In the genomic region with DNA sequence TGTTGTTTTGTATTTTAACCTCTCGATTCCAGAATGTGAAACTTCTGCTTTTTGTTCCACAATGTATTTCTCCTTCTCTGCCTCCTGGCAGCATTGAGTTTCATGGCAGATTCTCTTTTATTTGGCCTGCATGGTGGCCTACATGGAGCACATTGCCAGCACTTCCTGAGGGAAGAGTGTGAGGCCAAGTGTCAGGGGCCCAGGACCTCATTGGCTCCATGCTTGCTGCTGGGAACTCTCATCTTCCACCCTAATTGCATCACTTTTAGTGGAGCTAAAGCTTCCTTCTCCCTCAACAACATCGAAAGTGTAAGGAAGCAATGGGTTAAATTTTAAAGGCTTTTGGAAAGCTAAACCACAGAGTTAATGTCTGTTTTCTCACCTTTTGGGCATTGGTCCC, we compare ENCODE assay signal across 3 cellular contexts.
TF ChIP-seq lines count a peak whose summit lies in the region.

No MANE protein-coding gene starts in this region.

TF ChIP-seq in liver, 16 proteins besides CTCF, POLR2A, EP300 and RAD21:
- TF ChIP-seq FOXA2 (IDR thresholded peaks at IDR 0.05) (no peak), NR2F2 (IDR thresholded peaks at IDR 0.05) (no peak), RXRA (IDR thresholded peaks at IDR 0.05) (no peak), HNF4A (conservative IDR thresholded peaks at IDR 0.05) (no peak), TAF1 (conservative IDR thresholded peaks at IDR 0.05) (no peak), GABPA (IDR thresholded peaks at IDR 0.05 in 1 of 2, conservative IDR thresholded peaks at IDR 0.05 in 1 of 2) (no peak), SP1 (IDR thresholded peaks at IDR 0.05) (no peak), YY1 (IDR thresholded peaks at IDR 0.05) (no peak)
- TF ChIP-seq, protein P1, sequence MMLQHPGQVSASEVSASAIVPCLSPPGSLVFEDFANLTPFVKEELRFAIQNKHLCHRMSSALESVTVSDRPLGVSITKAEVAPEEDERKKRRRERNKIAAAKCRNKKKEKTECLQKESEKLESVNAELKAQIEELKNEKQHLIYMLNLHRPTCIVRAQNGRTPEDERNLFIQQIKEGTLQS (IDR thresholded peaks at IDR 0.05), result no peak
- TF ChIP-seq, protein P2, sequence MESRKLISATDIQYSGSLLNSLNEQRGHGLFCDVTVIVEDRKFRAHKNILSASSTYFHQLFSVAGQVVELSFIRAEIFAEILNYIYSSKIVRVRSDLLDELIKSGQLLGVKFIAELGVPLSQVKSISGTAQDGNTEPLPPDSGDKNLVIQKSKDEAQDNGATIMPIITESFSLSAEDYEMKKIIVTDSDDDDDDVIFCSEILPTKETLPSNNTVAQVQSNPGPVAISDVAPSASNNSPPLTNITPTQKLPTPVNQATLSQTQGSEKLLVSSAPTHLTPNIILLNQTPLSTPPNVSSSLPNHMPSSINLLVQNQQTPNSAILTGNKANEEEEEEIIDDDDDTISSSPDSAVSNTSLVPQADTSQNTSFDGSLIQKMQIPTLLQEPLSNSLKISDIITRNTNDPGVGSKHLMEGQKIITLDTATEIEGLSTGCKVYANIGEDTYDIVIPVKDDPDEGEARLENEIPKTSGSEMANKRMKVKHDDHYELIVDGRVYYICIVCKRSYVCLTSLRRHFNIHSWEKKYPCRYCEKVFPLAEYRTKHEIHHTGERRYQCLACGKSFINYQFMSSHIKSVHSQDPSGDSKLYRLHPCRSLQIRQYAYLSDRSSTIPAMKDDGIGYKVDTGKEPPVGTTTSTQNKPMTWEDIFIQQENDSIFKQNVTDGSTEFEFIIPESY (IDR thresholded peaks at IDR 0.05), result no peak
- TF ChIP-seq, protein P3, sequence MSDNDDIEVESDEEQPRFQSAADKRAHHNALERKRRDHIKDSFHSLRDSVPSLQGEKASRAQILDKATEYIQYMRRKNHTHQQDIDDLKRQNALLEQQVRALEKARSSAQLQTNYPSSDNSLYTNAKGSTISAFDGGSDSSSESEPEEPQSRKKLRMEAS (IDR thresholded peaks at IDR 0.05), result no peak
- TF ChIP-seq, protein P4, sequence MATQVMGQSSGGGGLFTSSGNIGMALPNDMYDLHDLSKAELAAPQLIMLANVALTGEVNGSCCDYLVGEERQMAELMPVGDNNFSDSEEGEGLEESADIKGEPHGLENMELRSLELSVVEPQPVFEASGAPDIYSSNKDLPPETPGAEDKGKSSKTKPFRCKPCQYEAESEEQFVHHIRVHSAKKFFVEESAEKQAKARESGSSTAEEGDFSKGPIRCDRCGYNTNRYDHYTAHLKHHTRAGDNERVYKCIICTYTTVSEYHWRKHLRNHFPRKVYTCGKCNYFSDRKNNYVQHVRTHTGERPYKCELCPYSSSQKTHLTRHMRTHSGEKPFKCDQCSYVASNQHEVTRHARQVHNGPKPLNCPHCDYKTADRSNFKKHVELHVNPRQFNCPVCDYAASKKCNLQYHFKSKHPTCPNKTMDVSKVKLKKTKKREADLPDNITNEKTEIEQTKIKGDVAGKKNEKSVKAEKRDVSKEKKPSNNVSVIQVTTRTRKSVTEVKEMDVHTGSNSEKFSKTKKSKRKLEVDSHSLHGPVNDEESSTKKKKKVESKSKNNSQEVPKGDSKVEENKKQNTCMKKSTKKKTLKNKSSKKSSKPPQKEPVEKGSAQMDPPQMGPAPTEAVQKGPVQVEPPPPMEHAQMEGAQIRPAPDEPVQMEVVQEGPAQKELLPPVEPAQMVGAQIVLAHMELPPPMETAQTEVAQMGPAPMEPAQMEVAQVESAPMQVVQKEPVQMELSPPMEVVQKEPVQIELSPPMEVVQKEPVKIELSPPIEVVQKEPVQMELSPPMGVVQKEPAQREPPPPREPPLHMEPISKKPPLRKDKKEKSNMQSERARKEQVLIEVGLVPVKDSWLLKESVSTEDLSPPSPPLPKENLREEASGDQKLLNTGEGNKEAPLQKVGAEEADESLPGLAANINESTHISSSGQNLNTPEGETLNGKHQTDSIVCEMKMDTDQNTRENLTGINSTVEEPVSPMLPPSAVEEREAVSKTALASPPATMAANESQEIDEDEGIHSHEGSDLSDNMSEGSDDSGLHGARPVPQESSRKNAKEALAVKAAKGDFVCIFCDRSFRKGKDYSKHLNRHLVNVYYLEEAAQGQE (IDR thresholded peaks at IDR 0.05), result no peak

TF ChIP-seq in HepG2, 621 proteins besides CTCF, POLR2A, EP300 and RAD21:
- TF ChIP-seq MED8 (CRISPR knock-in tag; IDR thresholded peaks at IDR 0.05; ENCODE audit: insufficient replicate concordance) (no peak), NR2C2 (CRISPR knock-in tag; IDR thresholded peaks at IDR 0.05; ENCODE audit: borderline replicate concordance) (no peak), GPN1 (CRISPR knock-in tag; IDR thresholded peaks at IDR 0.05; ENCODE audit: borderline replicate concordance) (no peak), ZNF432 (CRISPR knock-in tag; IDR thresholded peaks at IDR 0.05; ENCODE audit: borderline replicate concordance) (no peak), ZNF136 (CRISPR knock-in tag; IDR thresholded peaks at IDR 0.05; ENCODE audit: low read depth) (no peak)
- TF ChIP-seq, protein P5, sequence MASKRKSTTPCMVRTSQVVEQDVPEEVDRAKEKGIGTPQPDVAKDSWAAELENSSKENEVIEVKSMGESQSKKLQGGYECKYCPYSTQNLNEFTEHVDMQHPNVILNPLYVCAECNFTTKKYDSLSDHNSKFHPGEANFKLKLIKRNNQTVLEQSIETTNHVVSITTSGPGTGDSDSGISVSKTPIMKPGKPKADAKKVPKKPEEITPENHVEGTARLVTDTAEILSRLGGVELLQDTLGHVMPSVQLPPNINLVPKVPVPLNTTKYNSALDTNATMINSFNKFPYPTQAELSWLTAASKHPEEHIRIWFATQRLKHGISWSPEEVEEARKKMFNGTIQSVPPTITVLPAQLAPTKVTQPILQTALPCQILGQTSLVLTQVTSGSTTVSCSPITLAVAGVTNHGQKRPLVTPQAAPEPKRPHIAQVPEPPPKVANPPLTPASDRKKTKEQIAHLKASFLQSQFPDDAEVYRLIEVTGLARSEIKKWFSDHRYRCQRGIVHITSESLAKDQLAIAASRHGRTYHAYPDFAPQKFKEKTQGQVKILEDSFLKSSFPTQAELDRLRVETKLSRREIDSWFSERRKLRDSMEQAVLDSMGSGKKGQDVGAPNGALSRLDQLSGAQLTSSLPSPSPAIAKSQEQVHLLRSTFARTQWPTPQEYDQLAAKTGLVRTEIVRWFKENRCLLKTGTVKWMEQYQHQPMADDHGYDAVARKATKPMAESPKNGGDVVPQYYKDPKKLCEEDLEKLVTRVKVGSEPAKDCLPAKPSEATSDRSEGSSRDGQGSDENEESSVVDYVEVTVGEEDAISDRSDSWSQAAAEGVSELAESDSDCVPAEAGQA (IDR thresholded peaks at IDR 0.05; ENCODE audit: low read depth), result no peak
- TF ChIP-seq, protein P5 (CRISPR knock-in tag; IDR thresholded peaks at IDR 0.05; ENCODE audit: borderline replicate concordance), result no peak
- TF ChIP-seq, protein P6, sequence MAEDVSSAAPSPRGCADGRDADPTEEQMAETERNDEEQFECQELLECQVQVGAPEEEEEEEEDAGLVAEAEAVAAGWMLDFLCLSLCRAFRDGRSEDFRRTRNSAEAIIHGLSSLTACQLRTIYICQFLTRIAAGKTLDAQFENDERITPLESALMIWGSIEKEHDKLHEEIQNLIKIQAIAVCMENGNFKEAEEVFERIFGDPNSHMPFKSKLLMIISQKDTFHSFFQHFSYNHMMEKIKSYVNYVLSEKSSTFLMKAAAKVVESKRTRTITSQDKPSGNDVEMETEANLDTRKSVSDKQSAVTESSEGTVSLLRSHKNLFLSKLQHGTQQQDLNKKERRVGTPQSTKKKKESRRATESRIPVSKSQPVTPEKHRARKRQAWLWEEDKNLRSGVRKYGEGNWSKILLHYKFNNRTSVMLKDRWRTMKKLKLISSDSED (CRISPR knock-in tag; IDR thresholded peaks at IDR 0.05), result no peak
- TF ChIP-seq, protein P7, sequence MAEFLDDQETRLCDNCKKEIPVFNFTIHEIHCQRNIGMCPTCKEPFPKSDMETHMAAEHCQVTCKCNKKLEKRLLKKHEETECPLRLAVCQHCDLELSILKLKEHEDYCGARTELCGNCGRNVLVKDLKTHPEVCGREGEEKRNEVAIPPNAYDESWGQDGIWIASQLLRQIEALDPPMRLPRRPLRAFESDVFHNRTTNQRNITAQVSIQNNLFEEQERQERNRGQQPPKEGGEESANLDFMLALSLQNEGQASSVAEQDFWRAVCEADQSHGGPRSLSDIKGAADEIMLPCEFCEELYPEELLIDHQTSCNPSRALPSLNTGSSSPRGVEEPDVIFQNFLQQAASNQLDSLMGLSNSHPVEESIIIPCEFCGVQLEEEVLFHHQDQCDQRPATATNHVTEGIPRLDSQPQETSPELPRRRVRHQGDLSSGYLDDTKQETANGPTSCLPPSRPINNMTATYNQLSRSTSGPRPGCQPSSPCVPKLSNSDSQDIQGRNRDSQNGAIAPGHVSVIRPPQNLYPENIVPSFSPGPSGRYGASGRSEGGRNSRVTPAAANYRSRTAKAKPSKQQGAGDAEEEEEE (CRISPR knock-in tag; IDR thresholded peaks at IDR 0.05; ENCODE audit: borderline replicate concordance), result no peak

TF ChIP-seq in HEK293T, 16 proteins besides CTCF, POLR2A, EP300 and RAD21:
- TF ChIP-seq ZNF384 (IDR thresholded peaks at IDR 0.05) (no peak), SP1 (IDR thresholded peaks at IDR 0.05) (no peak), BHLHE40 (IDR thresholded peaks at IDR 0.05; ENCODE audit: borderline replicate concordance) (no peak), TARDBP (IDR thresholded peaks at IDR 0.05) (no peak)
- TF ChIP-seq, protein P8, sequence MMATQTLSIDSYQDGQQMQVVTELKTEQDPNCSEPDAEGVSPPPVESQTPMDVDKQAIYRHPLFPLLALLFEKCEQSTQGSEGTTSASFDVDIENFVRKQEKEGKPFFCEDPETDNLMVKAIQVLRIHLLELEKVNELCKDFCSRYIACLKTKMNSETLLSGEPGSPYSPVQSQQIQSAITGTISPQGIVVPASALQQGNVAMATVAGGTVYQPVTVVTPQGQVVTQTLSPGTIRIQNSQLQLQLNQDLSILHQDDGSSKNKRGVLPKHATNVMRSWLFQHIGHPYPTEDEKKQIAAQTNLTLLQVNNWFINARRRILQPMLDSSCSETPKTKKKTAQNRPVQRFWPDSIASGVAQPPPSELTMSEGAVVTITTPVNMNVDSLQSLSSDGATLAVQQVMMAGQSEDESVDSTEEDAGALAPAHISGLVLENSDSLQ (IDR thresholded peaks at IDR 0.05), result no peak
TF ChIP-seq in HEK293T: peak in this region for 0.
